Comparison of ENCODE assay signal across 8 cellular contexts in the genomic region with DNA sequence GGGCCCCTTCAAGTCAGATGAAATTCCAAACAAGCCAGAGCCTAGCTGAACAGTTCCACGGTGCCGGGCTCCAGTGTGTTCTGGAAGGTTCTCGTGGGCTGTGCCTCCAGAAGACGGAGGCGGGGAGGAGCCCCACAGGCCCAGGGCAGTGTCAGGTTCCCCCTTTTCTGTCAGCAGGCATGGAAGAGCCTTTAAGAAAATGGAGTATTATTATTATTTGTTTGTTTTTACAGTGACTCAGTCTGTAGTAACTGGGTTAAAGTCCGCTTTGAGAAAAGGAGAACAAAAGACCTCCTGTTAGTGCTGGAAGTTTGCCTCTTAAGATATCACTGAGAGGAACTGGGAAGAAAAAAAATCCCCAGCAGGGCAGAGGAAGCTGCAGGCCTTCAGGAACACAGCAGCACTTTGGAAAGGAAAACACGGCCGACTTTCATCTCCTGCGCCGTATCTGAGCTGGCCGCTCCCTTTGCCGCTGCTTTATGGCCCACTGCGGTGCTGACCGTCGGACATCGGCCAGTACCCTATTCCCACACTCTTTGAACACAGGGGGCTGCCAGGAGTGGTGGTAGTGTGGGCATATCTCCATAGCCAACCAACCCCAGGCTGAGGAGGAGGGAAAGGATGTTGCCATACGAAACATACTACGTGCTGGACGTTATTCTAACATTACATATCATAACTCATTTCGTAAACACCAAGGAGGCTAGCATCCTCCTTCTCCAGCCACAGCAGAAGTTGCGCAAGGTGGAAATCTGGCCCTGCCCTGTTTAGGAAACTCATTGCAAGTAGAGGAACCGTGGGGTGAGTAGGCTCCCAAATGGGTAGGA.
DNase-seq lines count a peak whose midpoint lies in the region; ATAC-seq and TF ChIP-seq lines count a peak whose summit lies in the region.

No MANE protein-coding gene starts in this region.

- no peaks in the 10 kb centered on the region for H3K79me2 ChIP-seq in GM23338 (replicated peaks; ENCODE audit: insufficient read depth)

- no peaks in the 10 kb centered on the region for H3K27me3 ChIP-seq in GM23338 (ENCODE audit: insufficient read depth)

- no peaks in the 10 kb centered on the region for H3F3A ChIP-seq in GM23338 (replicated peaks; ENCODE audit: low read depth)

- no peak overlapping the region for H2AFZ ChIP-seq in GM23338

- H3K27ac Mint-ChIP-seq in GM23338 = no peak overlapping the region; the same call in 1 of the 2 replicates

- peak overlapping the region; percentile 78 for H3K27ac ChIP-seq in substantia nigra (ENCODE audit: low read depth, low read length, poor library complexity, severe bottlenecking)
- no peak overlapping the region for H3K27ac ChIP-seq in GM23338 (ENCODE audit: low read depth)

- no peaks in the 10 kb centered on the region for H3K9me3 Mint-ChIP-seq in GM23338

- H3K4me3 ChIP-seq in cardiac fibroblast (replicated peaks in 1 of 2; ENCODE audit: low read depth in 2 of 2, low read length in 2 of 2) (peak overlapping the region in 1 of 2 donors; percentile 30), GM23338 (no peak overlapping the region)

- peaks cover 5% of the 10 kb centered on the region for H3K27me3 Mint-ChIP-seq in GM23338 (ENCODE audit: insufficient read depth, low read depth, poor library complexity)

- no peaks in the 10 kb centered on the region for H3K36me3 Mint-ChIP-seq in GM23338 (ENCODE audit: low read depth)

- H3K4me3 Mint-ChIP-seq in GM23338 = no peak overlapping the region

- ATAC-seq in left lobe of liver (peak; percentile 62), HG03565 (IDR thresholded peaks at IDR 0.05; ENCODE audit: unreplicated experiment) (no peak), GM23338 (no peak)

- peaks cover 10% of the 10 kb centered on the region for H3K4me1 ChIP-seq in GM23338 (ENCODE audit: insufficient read depth)

- no peak for TF ChIP-seq CTCF in cardiac fibroblast (IDR thresholded peaks at IDR 0.05; ENCODE audit: low read depth, low read length)
- no peak for TF ChIP-seq CTCF in GM23338 (conservative IDR thresholded peaks at IDR 0.05; ENCODE audit: low read depth in 2 of 2)

- DNase-seq in LHCN-M2 (ENCODE audit: low read depth) = peak; percentile 98
- DNase-seq in cardiac fibroblast (ENCODE audit: low read depth in 2 of 2) = peak; percentile 98
- peak; percentile 57 for DNase-seq in left lobe of liver (ENCODE audit: low spot score)
- DNase-seq in substantia nigra (lab: John Stamatoyannopoulos, UW) = peak in 36 of 49 donors; percentile 9 to 70 (median 32)
- no peak for DNase-seq in DMS79 (lab: John Stamatoyannopoulos, UW)
- DNase-seq in NCI-H1930 (lab: John Stamatoyannopoulos, UW) = no peak
- DNase-seq in GM23338 (ENCODE audit: low spot score) = no peak

- H3K36me3 ChIP-seq in GM23338 (ENCODE audit: insufficient read depth) = no peaks in the 10 kb centered on the region

- H4K20me1 ChIP-seq in GM23338 (replicated peaks; ENCODE audit: insufficient read depth) = no peaks in the 10 kb centered on the region

- H3K9me2 ChIP-seq in GM23338 (ENCODE audit: insufficient read depth) = peaks cover 11% of the 10 kb centered on the region

- peaks cover 21% of the 10 kb centered on the region for H3K4me1 Mint-ChIP-seq in GM23338

- no peak overlapping the region for H3K4me2 ChIP-seq in GM23338

TF ChIP-seq in GM23338, 12 proteins besides CTCF, POLR2A, EP300 and RAD21 (continues in another document):
- TF ChIP-seq EZH2 (IDR thresholded peaks at IDR 0.05; ENCODE audit: low read depth, unreplicated experiment) (no peak), NANOG (IDR thresholded peaks at IDR 0.05; ENCODE audit: borderline replicate concordance) (no peak), CREB1 (CRISPR knock-in tag; IDR thresholded peaks at IDR 0.05; ENCODE audit: low read depth) (no peak), ZNF114 (CRISPR knock-in tag; IDR thresholded peaks at IDR 0.05) (no peak), ZNF331 (CRISPR knock-in tag; IDR thresholded peaks at IDR 0.05; ENCODE audit: low read depth) (no peak), ZNF462 (CRISPR knock-in tag; IDR thresholded peaks at IDR 0.05) (no peak), STAT1 (IDR thresholded peaks at IDR 0.05; ENCODE audit: unreplicated experiment) (no peak), EZH2phosphoT487 (IDR thresholded peaks at IDR 0.05; ENCODE audit: unreplicated experiment) (no peak), POLR2AphosphoS5 (IDR thresholded peaks at IDR 0.05; ENCODE audit: low read depth) (no peak)
- TF ChIP-seq, protein P1, sequence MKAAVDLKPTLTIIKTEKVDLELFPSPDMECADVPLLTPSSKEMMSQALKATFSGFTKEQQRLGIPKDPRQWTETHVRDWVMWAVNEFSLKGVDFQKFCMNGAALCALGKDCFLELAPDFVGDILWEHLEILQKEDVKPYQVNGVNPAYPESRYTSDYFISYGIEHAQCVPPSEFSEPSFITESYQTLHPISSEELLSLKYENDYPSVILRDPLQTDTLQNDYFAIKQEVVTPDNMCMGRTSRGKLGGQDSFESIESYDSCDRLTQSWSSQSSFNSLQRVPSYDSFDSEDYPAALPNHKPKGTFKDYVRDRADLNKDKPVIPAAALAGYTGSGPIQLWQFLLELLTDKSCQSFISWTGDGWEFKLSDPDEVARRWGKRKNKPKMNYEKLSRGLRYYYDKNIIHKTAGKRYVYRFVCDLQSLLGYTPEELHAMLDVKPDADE (IDR thresholded peaks at IDR 0.05) = no peak

Comparison
In these comparisons a context has a peak if more than half of its experiments do, and no peak if none do; other contexts are left out.
1. DNase-seq: peak in LHCN-M2 (single experiment), cardiac fibroblast (2 of 2), left lobe of liver (single experiment) and substantia nigra (36 of 49); none in DMS79 (single experiment), NCI-H1930 (0 of 2) and GM23338 (single experiment).